Comparison of ENCODE assay signal across 19 cellular contexts in the genomic region with DNA sequence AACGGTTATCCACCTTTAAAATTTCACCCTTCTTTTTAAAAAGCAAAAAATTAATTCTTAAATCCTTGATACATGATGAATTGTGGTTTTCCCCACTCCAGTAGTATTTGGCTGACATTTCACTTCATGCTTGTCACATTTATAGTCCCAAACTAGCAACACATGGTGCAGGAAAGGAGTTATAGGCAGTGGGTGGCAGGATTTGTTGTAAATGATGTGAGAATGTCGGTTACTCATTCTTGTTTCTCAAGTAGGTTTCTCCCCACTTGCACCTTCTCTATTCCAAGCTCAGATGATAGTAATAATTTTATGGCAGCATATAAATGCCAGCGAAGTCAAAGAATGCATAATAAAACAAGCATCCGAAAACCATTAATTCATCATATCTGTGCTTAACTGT.
"Had no signal": no experiment of that assay in that cellular context is flagged by ENCODE, and none has a peak within 500 bp of the region (broad histone marks: within the 10 kb centered on the region; RNA-seq: fewer than 3 reads in every experiment).

No MANE protein-coding gene starts in this region.

- DNase-seq: activated B cell treated with CpG ODN at 0.5 μM for 24 hours; activated CD4-positive, alpha-beta T cell treated with anti-CD3 and anti-CD28 coated beads, Interleukin-2, amount 10 ng/mL, durations not matched to agents 7 days and 5 days; activated naive CD8-positive, alpha-beta T cell treated with anti-CD3 and anti-CD28 coated beads, Interleukin-2, amount 10 ng/mL, durations not matched to agents 7 days and 5 days; brain microvascular endothelial cell; cortex of kidney; effector CD4-positive, alpha-beta T cell; islet precursor cell; nephron progenitor cell; occipital lobe; right cardiac atrium; stimulated activated naive CD8-positive, alpha-beta T cell treated with anti-CD3 and anti-CD28 coated beads, Interleukin-15, amount 100 ng/mL, for 72 hours; upper lobe of left lung had no signal

- H3K4me3 Mint-ChIP-seq: activated B cell treated with CpG ODN at 0.5 μM for 24 hours; activated CD4-positive, alpha-beta T cell treated with anti-CD3 and anti-CD28 coated beads, Interleukin-2, amount 10 ng/mL, durations not matched to agents 7 days and 5 days; activated naive CD8-positive, alpha-beta T cell treated with anti-CD3 and anti-CD28 coated beads, Interleukin-2, amount 10 ng/mL, durations not matched to agents 7 days and 5 days; activated T-helper 1 cell treated with anti-CD3 and anti-CD28 coated beads, Interleukin-12 subunit alpha, Interleukin-12 subunit beta, Interleukin-2, Interleukin-4 antibody, amounts not matched to agents 30 ng/mL and 10 ng/mL and 1 ng/mL, durations not matched to agents 14 hours and 24 hours and 36 hours; central memory CD8-positive, alpha-beta T cell; mesothelial cell of epicardium; nephron progenitor cell; stimulated activated naive CD8-positive, alpha-beta T cell treated with anti-CD3 and anti-CD28 coated beads, Interleukin-15, amount 100 ng/mL, for 72 hours had no signal

- H3K27ac Mint-ChIP-seq: activated B cell treated with CpG ODN at 0.5 μM for 24 hours; activated CD4-positive, alpha-beta T cell treated with anti-CD3 and anti-CD28 coated beads, Interleukin-2, amount 10 ng/mL, durations not matched to agents 7 days and 5 days; activated naive CD8-positive, alpha-beta T cell treated with anti-CD3 and anti-CD28 coated beads, Interleukin-2, amount 10 ng/mL, durations not matched to agents 7 days and 5 days; activated T-helper 1 cell treated with anti-CD3 and anti-CD28 coated beads, Interleukin-12 subunit alpha, Interleukin-12 subunit beta, Interleukin-2, Interleukin-4 antibody, amounts not matched to agents 30 ng/mL and 10 ng/mL and 1 ng/mL, durations not matched to agents 14 hours and 24 hours and 36 hours; mesothelial cell of epicardium; nephron progenitor cell; stimulated activated naive CD8-positive, alpha-beta T cell treated with anti-CD3 and anti-CD28 coated beads, Interleukin-15, amount 100 ng/mL, for 72 hours had no signal

- H3K4me1 Mint-ChIP-seq: activated B cell treated with CpG ODN at 0.5 μM for 24 hours; activated CD4-positive, alpha-beta T cell treated with anti-CD3 and anti-CD28 coated beads, Interleukin-2, amount 10 ng/mL, durations not matched to agents 7 days and 5 days; activated naive CD8-positive, alpha-beta T cell treated with anti-CD3 and anti-CD28 coated beads, Interleukin-2, amount 10 ng/mL, durations not matched to agents 7 days and 5 days; central memory CD8-positive, alpha-beta T cell; stimulated activated naive CD8-positive, alpha-beta T cell treated with anti-CD3 and anti-CD28 coated beads, Interleukin-15, amount 100 ng/mL, for 72 hours had no signal

- H3K27me3 Mint-ChIP-seq: activated B cell treated with CpG ODN at 0.5 μM for 24 hours; activated CD4-positive, alpha-beta T cell treated with anti-CD3 and anti-CD28 coated beads, Interleukin-2, amount 10 ng/mL, durations not matched to agents 7 days and 5 days; activated naive CD8-positive, alpha-beta T cell treated with anti-CD3 and anti-CD28 coated beads, Interleukin-2, amount 10 ng/mL, durations not matched to agents 7 days and 5 days; central memory CD8-positive, alpha-beta T cell had no signal

- H3K36me3 Mint-ChIP-seq: activated naive CD8-positive, alpha-beta T cell treated with anti-CD3 and anti-CD28 coated beads, Interleukin-2, amount 10 ng/mL, durations not matched to agents 7 days and 5 days; mesothelial cell of epicardium had no signal

- H3K27ac ChIP-seq: brain microvascular endothelial cell, gastroesophageal sphincter, prostate gland, upper lobe of left lung had no signal

- ATAC-seq: gastroesophageal sphincter; right cardiac atrium; stimulated activated naive CD8-positive, alpha-beta T cell treated with anti-CD3 and anti-CD28 coated beads, Interleukin-15, amount 100 ng/mL, for 72 hours had no signal

- H3K27me3 ChIP-seq: brain microvascular endothelial cell, gastroesophageal sphincter, upper lobe of left lung had no signal

- H3K36me3 ChIP-seq: brain microvascular endothelial cell, gastroesophageal sphincter, prostate gland, upper lobe of left lung had no signal

- H3K9me3 ChIP-seq: gastroesophageal sphincter, prostate gland, upper lobe of left lung had no signal

- H3K4me3 ChIP-seq: gastroesophageal sphincter, lung, prostate gland, upper lobe of left lung had no signal

- H3K4me1 ChIP-seq: prostate gland, upper lobe of left lung had no signal

- FAIRE-seq: TTC549 had no signal

- H3K9me3 Mint-ChIP-seq: activated B cell treated with CpG ODN at 0.5 μM for 24 hours; activated CD4-positive, alpha-beta T cell treated with anti-CD3 and anti-CD28 coated beads, Interleukin-2, amount 10 ng/mL, durations not matched to agents 7 days and 5 days; activated naive CD8-positive, alpha-beta T cell treated with anti-CD3 and anti-CD28 coated beads, Interleukin-2, amount 10 ng/mL, durations not matched to agents 7 days and 5 days; activated T-helper 1 cell treated with anti-CD3 and anti-CD28 coated beads, Interleukin-12 subunit alpha, Interleukin-12 subunit beta, Interleukin-2, Interleukin-4 antibody, amounts not matched to agents 30 ng/mL and 10 ng/mL and 1 ng/mL, durations not matched to agents 14 hours and 24 hours and 36 hours; central memory CD8-positive, alpha-beta T cell; mesothelial cell of epicardium; nephron progenitor cell; stimulated activated naive CD8-positive, alpha-beta T cell treated with anti-CD3 and anti-CD28 coated beads, Interleukin-15, amount 100 ng/mL, for 72 hours had no signal
